38 cellular contexts compared by ENCODE assay signal in the genomic region with DNA sequence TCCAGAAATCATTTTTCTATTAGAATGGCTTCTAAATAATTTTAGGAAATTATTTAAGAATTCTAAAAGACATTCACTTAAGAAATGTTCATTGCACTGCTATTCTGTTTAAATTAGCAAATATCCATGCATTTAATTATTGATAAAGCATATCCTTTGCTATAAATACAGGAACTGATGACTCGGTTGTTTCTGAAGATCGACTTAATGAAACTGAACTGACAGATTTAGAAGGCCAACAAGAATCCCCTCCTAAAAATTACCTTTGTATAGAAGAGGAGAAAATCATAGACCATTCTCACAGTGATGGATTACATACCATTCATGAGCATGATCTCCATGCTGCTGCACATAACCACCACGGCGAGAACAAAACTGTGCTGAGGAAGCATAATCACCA.
"Had no signal": no experiment of that assay in that cellular context is flagged by ENCODE, and none has a peak within 500 bp of the region (broad histone marks: within the 10 kb centered on the region; RNA-seq: fewer than 3 reads in every experiment).

No MANE protein-coding gene starts in this region.

- H3K9me3 ChIP-seq: adrenal gland, breast epithelium, colonic mucosa, esophagus squamous epithelium, gastroesophageal sphincter, heart right ventricle had no signal

- H3K27ac Mint-ChIP-seq: activated B cell treated with CpG ODN at 0.5 μM for 24 hours; activated CD8-positive, alpha-beta memory T cell treated with anti-CD3 and anti-CD28 coated beads, Interleukin-2, amount 10 ng/mL, durations not matched to agents 7 days and 5 days; activated CD8-positive, alpha-beta T cell treated with anti-CD3 and anti-CD28 coated beads, Interleukin-2, amount 10 ng/mL, durations not matched to agents 7 days and 5 days; activated naive CD4-positive, alpha-beta T cell treated with anti-CD3 and anti-CD28 coated beads for 36 hours; activated naive CD4-positive, alpha-beta T cell treated with anti-CD3 and anti-CD28 coated beads, Interleukin-2, amount 50 U/mL, for 24 hours; activated naive CD8-positive, alpha-beta T cell treated with anti-CD3 and anti-CD28 coated beads for 36 hours; activated naive CD8-positive, alpha-beta T cell treated with anti-CD3 and anti-CD28 coated beads, Interleukin-2, amount 50 U/mL, for 24 hours; activated T-helper 1 cell treated with anti-CD3 and anti-CD28 coated beads, Interleukin-12 subunit alpha, Interleukin-12 subunit beta, Interleukin-2, Interleukin-4 antibody, amounts not matched to agents 30 ng/mL and 10 ng/mL and 1 ng/mL, durations not matched to agents 14 hours and 24 hours and 36 hours; activated T-helper 2 cell treated with anti-CD3 and anti-CD28 coated beads, Interferon-gamma antibody, Interleukin-2, Interleukin-4, amounts not matched to agents 10 μg/mL and 5 μg/mL and 100 μg/mL, durations not matched to agents 14 hours and 24 hours and 36 hours; brain; T-helper 17 cell; T-helper 2 cell treated with Interferon-gamma antibody and Interleukin-4, amounts not matched to agents 5 μg/mL and 100 μg/mL, for 36 hours had no signal

- H3K27me3 Mint-ChIP-seq: activated B cell treated with CpG ODN at 0.5 μM for 24 hours; activated CD8-positive, alpha-beta memory T cell treated with anti-CD3 and anti-CD28 coated beads, Interleukin-2, amount 10 ng/mL, durations not matched to agents 7 days and 5 days; activated naive CD4-positive, alpha-beta T cell treated with anti-CD3 and anti-CD28 coated beads, Interleukin-2, amount 50 U/mL, for 24 hours; activated naive CD8-positive, alpha-beta T cell treated with anti-CD3 and anti-CD28 coated beads for 36 hours; activated naive CD8-positive, alpha-beta T cell treated with anti-CD3 and anti-CD28 coated beads, Interleukin-2, amount 50 U/mL, for 24 hours; brain; T-helper 17 cell had no signal

- H3K4me1 ChIP-seq: adrenal gland, breast epithelium, colonic mucosa, esophagus squamous epithelium, gastroesophageal sphincter, heart right ventricle had no signal

- DNase-seq: activated B cell treated with CpG ODN at 0.5 μM for 24 hours; activated CD4-positive, alpha-beta T cell treated with anti-CD3 and anti-CD28 coated beads for 48 hours; activated CD4-positive, alpha-beta T cell treated with anti-CD3 and anti-CD28 coated beads, Interleukin-2, amount 50 U/mL, for 1 hour; activated CD4-positive, alpha-beta T cell treated with anti-CD3 and anti-CD28 coated beads, Interleukin-2, amount 50 U/mL, for 48 hours; activated CD8-positive, alpha-beta memory T cell treated with anti-CD3 and anti-CD28 coated beads, Interleukin-2, amount 10 ng/mL, durations not matched to agents 7 days and 5 days; activated CD8-positive, alpha-beta memory T cell treated with anti-CD3 and anti-CD28 coated beads, Interleukin-2, amount 50 U/mL, for 4 hours; activated CD8-positive, alpha-beta T cell treated with anti-CD3 and anti-CD28 coated beads, Interleukin-2, amount 10 ng/mL, durations not matched to agents 7 days and 5 days; activated effector memory CD4-positive, alpha-beta T cell treated with anti-CD3 and anti-CD28 coated beads, Interleukin-2, amount 50 U/mL, for 16 hours; activated naive CD4-positive, alpha-beta T cell treated with anti-CD3 and anti-CD28 coated beads for 36 hours; activated naive CD8-positive, alpha-beta T cell treated with anti-CD3 and anti-CD28 coated beads for 36 hours; activated naive CD8-positive, alpha-beta T cell treated with anti-CD3 and anti-CD28 coated beads, Interleukin-2, amount 50 U/mL, for 24 hours; activated T-cell treated with anti-CD3 and anti-CD28 coated beads, Interleukin-2, amount 50 U/mL, for 1 hour; activated T-cell treated with anti-CD3 and anti-CD28 coated beads, Interleukin-2, amount 50 U/mL, for 48 hours; adrenal gland; amygdala; aorta; central memory CD4-positive, alpha-beta T cell; cerebellar nuclear complex; colonic mucosa; effector CD8-positive, alpha-beta T cell; esophagus squamous epithelium; foreskin melanocyte; heart right ventricle; T-helper 17 cell; T1000; WERI-Rb-1 had no signal

- H3K4me3 Mint-ChIP-seq: activated B cell treated with CpG ODN at 0.5 μM for 24 hours; activated CD8-positive, alpha-beta memory T cell treated with anti-CD3 and anti-CD28 coated beads, Interleukin-2, amount 10 ng/mL, durations not matched to agents 7 days and 5 days; activated CD8-positive, alpha-beta T cell treated with anti-CD3 and anti-CD28 coated beads, Interleukin-2, amount 10 ng/mL, durations not matched to agents 7 days and 5 days; activated naive CD4-positive, alpha-beta T cell treated with anti-CD3 and anti-CD28 coated beads for 36 hours; activated naive CD4-positive, alpha-beta T cell treated with anti-CD3 and anti-CD28 coated beads, Interleukin-2, amount 50 U/mL, for 24 hours; activated naive CD8-positive, alpha-beta T cell treated with anti-CD3 and anti-CD28 coated beads for 36 hours; activated naive CD8-positive, alpha-beta T cell treated with anti-CD3 and anti-CD28 coated beads, Interleukin-2, amount 50 U/mL, for 24 hours; activated T-helper 1 cell treated with anti-CD3 and anti-CD28 coated beads, Interleukin-12 subunit alpha, Interleukin-12 subunit beta, Interleukin-2, Interleukin-4 antibody, amounts not matched to agents 30 ng/mL and 10 ng/mL and 1 ng/mL, durations not matched to agents 14 hours and 24 hours and 36 hours; brain; T-helper 17 cell; T-helper 2 cell treated with Interferon-gamma antibody and Interleukin-4, amounts not matched to agents 5 μg/mL and 100 μg/mL, for 36 hours had no signal

- H3K4me3 ChIP-seq: adrenal gland, breast epithelium, cardiac muscle cell, colonic mucosa, esophagus squamous epithelium, gastroesophageal sphincter, heart right ventricle had no signal

- H3K4me1 Mint-ChIP-seq: activated naive CD8-positive, alpha-beta T cell treated with anti-CD3 and anti-CD28 coated beads, Interleukin-2, amount 50 U/mL, for 24 hours; brain had no signal

- H3K27me3 ChIP-seq: adrenal gland, breast epithelium, cardiac muscle cell, colonic mucosa, esophagus squamous epithelium, gastroesophageal sphincter, heart right ventricle had no signal

- ATAC-seq: activated CD4-positive, CD25-positive, alpha-beta regulatory T cell treated with anti-CD3 and anti-CD28 coated beads, Interleukin-2, amount 50 U/mL, for 24 hours; activated CD8-positive, alpha-beta memory T cell treated with anti-CD3 and anti-CD28 coated beads, Interleukin-2, amount 10 ng/mL, durations not matched to agents 7 days and 5 days; activated CD8-positive, alpha-beta T cell treated with anti-CD3 and anti-CD28 coated beads, Interleukin-2, amount 10 ng/mL, durations not matched to agents 7 days and 5 days; activated naive CD8-positive, alpha-beta T cell treated with anti-CD3 and anti-CD28 coated beads, Interleukin-2, amount 50 U/mL, for 24 hours; gastroesophageal sphincter; heart right ventricle; T-helper 17 cell had no signal

- H3K36me3 ChIP-seq: breast epithelium, colonic mucosa had no signal

- H3K27ac ChIP-seq: adrenal gland, breast epithelium, cardiac muscle cell, colonic mucosa, epithelial cell of prostate, esophagus squamous epithelium, gastroesophageal sphincter, heart right ventricle, WERI-Rb-1 had no signal

- H3K9me3 Mint-ChIP-seq: activated B cell treated with CpG ODN at 0.5 μM for 24 hours; activated naive CD4-positive, alpha-beta T cell treated with anti-CD3 and anti-CD28 coated beads for 36 hours; activated naive CD4-positive, alpha-beta T cell treated with anti-CD3 and anti-CD28 coated beads, Interleukin-2, amount 50 U/mL, for 24 hours; activated naive CD8-positive, alpha-beta T cell treated with anti-CD3 and anti-CD28 coated beads for 36 hours; activated naive CD8-positive, alpha-beta T cell treated with anti-CD3 and anti-CD28 coated beads, Interleukin-2, amount 50 U/mL, for 24 hours; activated T-helper 1 cell treated with anti-CD3 and anti-CD28 coated beads, Interleukin-12 subunit alpha, Interleukin-12 subunit beta, Interleukin-2, Interleukin-4 antibody, amounts not matched to agents 30 ng/mL and 10 ng/mL and 1 ng/mL, durations not matched to agents 14 hours and 24 hours and 36 hours; activated T-helper 2 cell treated with anti-CD3 and anti-CD28 coated beads, Interferon-gamma antibody, Interleukin-2, Interleukin-4, amounts not matched to agents 10 μg/mL and 5 μg/mL and 100 μg/mL, durations not matched to agents 14 hours and 24 hours and 36 hours; brain; T-helper 2 cell treated with Interferon-gamma antibody and Interleukin-4, amounts not matched to agents 5 μg/mL and 100 μg/mL, for 36 hours had no signal

- FAIRE-seq: endometrium, endothelial cell of umbilical vein had no signal
